In the genomic region with DNA sequence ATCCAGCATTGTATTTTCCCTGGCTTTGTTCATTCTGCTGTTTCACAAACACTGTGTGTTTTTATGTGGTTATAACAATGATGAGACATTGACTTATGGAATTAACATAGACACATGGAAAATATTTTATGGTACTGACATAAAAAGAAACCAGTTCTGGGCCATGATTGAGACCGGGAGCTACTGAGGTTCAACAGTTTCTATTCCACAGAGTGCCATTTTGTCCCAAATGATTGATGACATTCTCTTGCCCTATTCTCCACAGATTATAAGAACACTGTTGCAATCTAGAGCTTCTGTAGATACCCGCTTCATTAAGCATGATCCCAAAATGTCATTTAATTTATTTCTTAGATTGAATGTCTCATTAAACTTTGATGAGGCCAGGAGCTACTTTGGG, we compare ENCODE assay signal across 30 cellular contexts.
"Had no signal": no experiment of that assay in that cellular context is flagged by ENCODE, and none has a peak within 500 bp of the region (broad histone marks: within the 10 kb centered on the region; RNA-seq: fewer than 3 reads in every experiment).

No MANE protein-coding gene starts in this region.

- H3K4me1 Mint-ChIP-seq: naive B cell; natural killer cell; nephron progenitor cell; neural progenitor cell; stimulated activated naive B cell treated with anti-CD40 and anti-IgM and Interleukin-4, amounts not matched to agents 10 μg/mL and 1 μg/mL and 100 μg/mL, for 72 hours had no signal

- H3K4me3 Mint-ChIP-seq: mesothelial cell of epicardium; naive B cell; natural killer cell; nephron progenitor cell; neural progenitor cell; stimulated activated naive B cell treated with anti-CD40 and anti-IgM and Interleukin-4, amounts not matched to agents 10 μg/mL and 1 μg/mL and 100 μg/mL, for 72 hours had no signal

- H3K27me3 ChIP-seq: hepatocyte, left lung, neural progenitor cell, neutrophil, right atrium auricular region, right lobe of liver, stomach, testis, thyroid gland, transverse colon, upper lobe of left lung, vagina had no signal

- H3K4me3 ChIP-seq: hepatocyte, left lung, lung, neural progenitor cell, right atrium auricular region, right lobe of liver, smooth muscle cell, stomach, testis, thyroid gland, transverse colon, upper lobe of left lung, vagina had no signal

- H3K36me3 ChIP-seq: left lung, neural progenitor cell, neutrophil, right atrium auricular region, right lobe of liver, stomach, thyroid gland, transverse colon, upper lobe of left lung, vagina had no signal

- H3K27me3 Mint-ChIP-seq: naive B cell; stimulated activated naive B cell treated with anti-CD40 and anti-IgM and Interleukin-4, amounts not matched to agents 10 μg/mL and 1 μg/mL and 100 μg/mL, for 72 hours had no signal

- H3K36me3 Mint-ChIP-seq: mesothelial cell of epicardium; naive B cell; natural killer cell; neural progenitor cell; stimulated activated naive B cell treated with anti-CD40 and anti-IgM and Interleukin-4, amounts not matched to agents 10 μg/mL and 1 μg/mL and 100 μg/mL, for 72 hours had no signal

- DNase-seq: islet precursor cell; kidney glomerular epithelial cell; left cardiac atrium; left lung; mesendoderm; naive B cell; natural killer cell; nephron progenitor cell; occipital lobe; right lobe of liver; stimulated activated CD4-positive, alpha-beta T cell treated with anti-CD3 and anti-CD28 coated beads, Interleukin-1b, Interleukin-23, amount 100 ng/mL, for 48 hours; stimulated activated CD4-positive, alpha-beta T cell treated with anti-CD3 and anti-CD28 coated beads, Interleukin-2, amount 100 ng/mL, for 48 hours; stimulated activated CD4-positive, alpha-beta T cell treated with anti-CD3 and anti-CD28 coated beads, Interleukin-4, amount 100 ng/mL, for 4 hours; stimulated activated CD8-positive, alpha-beta memory T cell treated with anti-CD3 and anti-CD28 coated beads, Interleukin-4, amount 100 ng/mL, for 48 hours; stimulated activated naive B cell treated with anti-CD40 and anti-IgM and Interleukin-4, amounts not matched to agents 10 μg/mL and 1 μg/mL and 100 μg/mL, for 72 hours; stimulated activated naive CD8-positive, alpha-beta T cell treated with anti-CD3 and anti-CD28 coated beads, Interleukin-15, Interleukin-2, amounts not matched to agents 100 U/mL and 50 U/mL, for 24 hours; stomach; testis; thyroid gland; transverse colon; upper lobe of left lung had no signal

- H3K27ac ChIP-seq: hepatocyte, left lung, neural progenitor cell, neutrophil, parathyroid adenoma, right atrium auricular region, right lobe of liver, stomach, testis, thyroid gland, transverse colon, upper lobe of left lung, vagina had no signal

- H3K9me3 Mint-ChIP-seq: mesothelial cell of epicardium; natural killer cell; nephron progenitor cell; neural progenitor cell; stimulated activated naive B cell treated with anti-CD40 and anti-IgM and Interleukin-4, amounts not matched to agents 10 μg/mL and 1 μg/mL and 100 μg/mL, for 72 hours had no signal

- H3K4me1 ChIP-seq: left lung, neural progenitor cell, parathyroid adenoma, right atrium auricular region, right lobe of liver, stomach, testis, thyroid gland, transverse colon, upper lobe of left lung, vagina had no signal

- H3K27ac Mint-ChIP-seq: mesothelial cell of epicardium; naive B cell; natural killer cell; nephron progenitor cell; neural progenitor cell; stimulated activated naive B cell treated with anti-CD40 and anti-IgM and Interleukin-4, amounts not matched to agents 10 μg/mL and 1 μg/mL and 100 μg/mL, for 72 hours had no signal

- H3K9me3 ChIP-seq: left lung, neutrophil, right atrium auricular region, right lobe of liver, stomach, testis, thyroid gland, transverse colon, upper lobe of left lung, vagina had no signal

- ATAC-seq: left cardiac atrium; left lung; natural killer cell; right lobe of liver; stimulated activated naive B cell treated with anti-CD40 and anti-IgM and Interleukin-4, amounts not matched to agents 10 μg/mL and 1 μg/mL and 100 μg/mL, for 72 hours; stimulated activated naive CD8-positive, alpha-beta T cell treated with anti-CD3 and anti-CD28 coated beads, Interleukin-15, Interleukin-2, amounts not matched to agents 100 U/mL and 50 U/mL, for 24 hours had no signal
